8 cellular contexts compared by ENCODE assay signal in the genomic region with DNA sequence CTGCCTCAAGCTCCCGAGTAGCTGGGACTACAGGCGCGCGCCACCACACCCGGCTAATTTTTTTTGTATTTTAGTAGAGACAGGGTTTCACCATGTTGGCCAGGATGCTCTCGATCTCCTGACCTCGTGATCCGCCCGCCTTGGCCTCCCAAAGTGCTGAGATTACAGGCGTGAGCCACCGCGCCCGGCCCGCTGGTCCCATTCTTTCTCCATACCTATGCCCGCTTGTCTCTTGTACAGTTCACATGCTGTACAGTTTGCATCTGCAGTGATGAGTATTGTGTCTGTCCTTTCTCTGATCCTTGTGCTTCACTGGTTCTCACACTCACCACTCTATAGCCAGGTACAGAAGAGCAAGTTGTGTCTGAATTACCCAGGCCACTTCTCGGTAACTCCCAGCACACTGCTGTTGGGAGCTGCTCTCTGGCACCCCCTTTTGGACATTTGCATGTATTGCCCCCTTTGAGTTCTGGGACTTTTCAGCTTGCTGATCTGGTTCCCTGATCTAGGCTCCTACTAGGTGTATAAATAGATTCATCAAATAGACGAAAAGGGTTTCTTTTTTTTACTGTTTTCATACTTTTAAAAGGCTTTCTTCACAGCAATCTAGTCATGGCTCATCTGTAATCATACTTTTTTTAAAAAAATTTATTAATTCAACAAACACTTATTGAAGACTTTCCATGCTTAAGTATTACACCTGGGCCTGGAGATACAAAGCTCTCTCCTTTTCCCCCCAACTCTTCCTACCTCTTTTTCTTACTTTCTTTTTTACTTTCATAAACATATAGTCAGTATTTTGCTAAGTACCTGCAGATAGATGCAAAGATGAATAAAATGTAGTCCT. TPM values are rescaled to one million over a fixed set of nuclear protein-coding genes. Genes with fewer than 3 reads are reported as not detected.
DNase-seq lines count a peak whose midpoint lies in the region; ATAC-seq and TF ChIP-seq lines count a peak whose summit lies in the region.

No MANE protein-coding gene starts in this region.

- peaks cover 26% of the 10 kb centered on the region for H3K4me1 ChIP-seq in Loucy (ENCODE audit: insufficient read depth, low read length, poor library complexity, severe bottlenecking)

- no peak overlapping the region for H3K4me3 Mint-ChIP-seq in activated naive CD4-positive, alpha-beta T cell treated with anti-CD3 and anti-CD28 coated beads for 36 hours
- no peak overlapping the region for H3K4me3 Mint-ChIP-seq in progenitor cell of endocrine pancreas (ENCODE audit: low read depth)

- no peak overlapping the region for H3K4me3 ChIP-seq in Loucy (ENCODE audit: low read length, poor library complexity, severe bottlenecking)

- TF ChIP-seq CTCF in Loucy (conservative IDR thresholded peaks at IDR 0.05; ENCODE audit: low read length): peak; percentile 94
- TF ChIP-seq CTCF in progenitor cell of endocrine pancreas (IDR thresholded peaks at IDR 0.05; ENCODE audit: unreplicated experiment): peak; percentile 72

- in situ Hi-C loops in SK-MEL-5 (cut with HindIII; ENCODE audit: low pct_unique_long_range_greater_than_20kb, low sequenced_read_pairs): no loop called here

- H3K27me3 Mint-ChIP-seq in activated naive CD4-positive, alpha-beta T cell treated with anti-CD3 and anti-CD28 coated beads for 36 hours (ENCODE audit: low read depth): peaks cover 2% of the 10 kb centered on the region
- no peaks in the 10 kb centered on the region for H3K27me3 Mint-ChIP-seq in progenitor cell of endocrine pancreas

- no peaks in the 10 kb centered on the region for H3K9me3 ChIP-seq in Loucy (ENCODE audit: insufficient read depth, low read depth, low read length)

- H3K79me2 ChIP-seq in Loucy (ENCODE audit: insufficient read depth, low read length): no peaks in the 10 kb centered on the region

- no peaks in the 10 kb centered on the region for H3K27me3 ChIP-seq in Loucy (ENCODE audit: insufficient read depth, low read length, poor library complexity, severe bottlenecking)

- ATAC-seq in GM21360 (IDR thresholded peaks at IDR 0.05; ENCODE audit: unreplicated experiment): peak; percentile 71

- no peaks in the 10 kb centered on the region for H3K36me3 Mint-ChIP-seq in activated naive CD4-positive, alpha-beta T cell treated with anti-CD3 and anti-CD28 coated beads for 36 hours (ENCODE audit: low read depth)
- H3K36me3 Mint-ChIP-seq in progenitor cell of endocrine pancreas (ENCODE audit: insufficient read depth): peaks cover 4% of the 10 kb centered on the region

- no peaks in the 10 kb centered on the region for H4K20me1 ChIP-seq in Loucy (ENCODE audit: insufficient read depth, low read length, poor library complexity, severe bottlenecking)

- peaks cover 29% of the 10 kb centered on the region for H3K4me1 Mint-ChIP-seq in activated naive CD4-positive, alpha-beta T cell treated with anti-CD3 and anti-CD28 coated beads for 36 hours (ENCODE audit: low read depth)
- peaks cover 9% of the 10 kb centered on the region for H3K4me1 Mint-ChIP-seq in progenitor cell of endocrine pancreas (ENCODE audit: low read depth)

- CTCF ChIA-PET in activated naive CD4-positive, alpha-beta T cell treated with anti-CD3 and anti-CD28 coated beads for 36 hours (lab: Charles Lee): interaction anchor here (0.6 to 6.5 kb wide), 39 partner anchors 8 to 511 kb away, joined by 3 to 101 read pairs (median 4); no protein-coding TSS in a partner anchor

- peak; percentile 57 for DNase-seq in CMK (ENCODE audit: low read depth)
- peak; percentile 76 for DNase-seq in SK-MEL-5 (ENCODE audit: low read depth, low spot score)
- peak; percentile 85 for DNase-seq in activated naive CD4-positive, alpha-beta T cell treated with anti-CD3 and anti-CD28 coated beads for 36 hours
- DNase-seq in glomerular endothelial cell (ENCODE audit: extremely low read depth, low read depth, low spot score): peak; percentile 25
- no peak for DNase-seq in progenitor cell of endocrine pancreas (ENCODE audit: low spot score, unreplicated experiment)
- no peak for DNase-seq in NK-92 treated with Interleukin-12 subunit alpha and Interleukin-12 subunit beta, amount 100 ng/mL, for 24 hours (lab: John Stamatoyannopoulos, UW)

- no peak overlapping the region for H3K27ac Mint-ChIP-seq in activated naive CD4-positive, alpha-beta T cell treated with anti-CD3 and anti-CD28 coated beads for 36 hours
- H3K27ac Mint-ChIP-seq in progenitor cell of endocrine pancreas: no peak overlapping the region

- no peaks in the 10 kb centered on the region for H3K9me2 ChIP-seq in Loucy (replicated peaks; ENCODE audit: low read depth, low read length)

- H3F3A ChIP-seq in Loucy (ENCODE audit: low read depth): no peaks in the 10 kb centered on the region; the same call in 1 of the 2 replicates

- no peaks in the 10 kb centered on the region; the same call in 1 of the 2 replicates for H3K36me3 ChIP-seq in Loucy (ENCODE audit: insufficient read depth, low read length)

- intact Hi-C loops in activated naive CD4-positive, alpha-beta T cell treated with anti-CD3 and anti-CD28 coated beads for 36 hours (cut with micrococcal nuclease): loop anchor here (1.0 to 2.0 kb wide), 5 partner anchors 184 to 528 kb away; a partner anchor contains a TSS

- H2AFZ ChIP-seq in Loucy (ENCODE audit: low read length): no peak overlapping the region

- no peaks in the 10 kb centered on the region for H3K9me3 Mint-ChIP-seq in activated naive CD4-positive, alpha-beta T cell treated with anti-CD3 and anti-CD28 coated beads for 36 hours
- H3K9me3 Mint-ChIP-seq in progenitor cell of endocrine pancreas (ENCODE audit: low read depth): peaks cover 9% of the 10 kb centered on the region

- no peak overlapping the region for H3K9ac ChIP-seq in Loucy (ENCODE audit: low read depth, low read length, poor library complexity, severe bottlenecking)

- no peak overlapping the region for H3K4me2 ChIP-seq in Loucy (ENCODE audit: low read depth, low read length, poor library complexity, severe bottlenecking)

RNA-seq across cellular contexts. Expression of a gene that starts 53.5 kb away (rescaled TPM):
- 0.05 TPM in 1 of 2 replicates, not detected in the other for total RNA-seq in SK-MEL-5 (2014; rRNA removed; shearing (Covaris generic))
- not detected in 2 replicates for polyA plus RNA-seq in SK-MEL-5 (2015; cell fraction: cytosol; rRNA removed)
- polyA plus RNA-seq in SK-MEL-5 (2015; cell fraction: nucleus; rRNA removed): not detected in 2 replicates
- 1 to 10 TPM in 1 of 2 experiments, under 1 TPM in 1; 0.67 to 1.2 TPM for total RNA-seq in activated naive CD4-positive, alpha-beta T cell treated with anti-CD3 and anti-CD28 coated beads for 36 hours
- total RNA-seq in glomerular endothelial cell (0.64 TPM in 1 of 2 replicates, not detected in the other), progenitor cell of endocrine pancreas (1.00 and 3.3 TPM in 2 replicates)

Comparison
In these comparisons a context has a peak if more than half of its experiments do, and no peak if none do; other contexts are left out.
1. DNase-seq: peak in CMK (single experiment), SK-MEL-5 (single experiment), activated naive CD4-positive, alpha-beta T cell treated with anti-CD3 and anti-CD28 coated beads for 36 hours (single experiment) and glomerular endothelial cell (single experiment); none in progenitor cell of endocrine pancreas (single experiment) and NK-92 treated with Interleukin-12 subunit alpha and Interleukin-12 subunit beta, amount 100 ng/mL, for 24 hours (single experiment).